ENCODE assay signal across 19 cellular contexts in the genomic region with DNA sequence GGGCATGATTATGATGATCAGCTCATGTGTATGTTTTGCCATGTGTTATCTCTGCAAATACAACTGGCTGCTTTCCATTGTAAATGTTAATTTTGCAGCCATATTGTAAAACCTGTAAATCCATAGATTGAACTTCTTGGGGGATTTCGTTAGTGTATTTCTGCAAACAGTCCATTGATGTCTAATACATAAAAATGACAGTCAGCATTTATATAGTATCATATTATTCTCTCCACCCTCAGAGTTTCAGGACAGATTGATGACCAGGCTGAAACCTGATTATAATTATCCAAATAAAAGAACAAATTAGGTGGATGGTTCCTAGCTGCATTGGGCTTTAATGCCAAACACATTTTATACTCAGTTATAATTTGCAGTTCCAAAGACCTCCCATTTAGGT.
"Had no signal": no experiment of that assay in that cellular context is flagged by ENCODE, and none has a peak within 500 bp of the region (broad histone marks: within the 10 kb centered on the region; RNA-seq: fewer than 3 reads in every experiment).

No MANE protein-coding gene starts in this region.

- H3K4me3 ChIP-seq: colonic mucosa, lower lobe of right lung, pancreas, SK-N-MC had no signal

- ATAC-seq: activated CD8-positive, alpha-beta memory T cell treated with anti-CD3 and anti-CD28 coated beads, Interleukin-2, amount 10 ng/mL, durations not matched to agents 7 days and 5 days; lower lobe of right lung; natural killer cell treated with Interleukin-12 subunit alpha and Interleukin-12 subunit beta and Interleukin-15 and Interleukin-18, amount 100 ng/mL, for 72 hours; pancreas; WTC11 had no signal

- H3K4me1 ChIP-seq: colonic mucosa, lower lobe of right lung, pancreas had no signal

- FAIRE-seq: frontal cortex, pancreas had no signal

- H3K27me3 ChIP-seq: colonic mucosa, neutrophil, pancreas had no signal

- DNase-seq: activated CD4-positive, alpha-beta memory T cell treated with anti-CD3 and anti-CD28 coated beads, Interleukin-2, amount 10 ng/mL, durations not matched to agents 7 days and 5 days; activated CD4-positive, alpha-beta T cell treated with anti-CD3 and anti-CD28 coated beads for 48 hours; activated CD8-positive, alpha-beta memory T cell treated with anti-CD3 and anti-CD28 coated beads, Interleukin-2, amount 10 ng/mL, durations not matched to agents 7 days and 5 days; activated naive CD8-positive, alpha-beta T cell treated with anti-CD3 and anti-CD28 coated beads for 36 hours; amygdala; central memory CD4-positive, alpha-beta T cell; colonic mucosa; endodermal cell; lower lobe of right lung; pancreas; stimulated activated CD4-positive, alpha-beta T cell treated with anti-CD3 and anti-CD28 coated beads, Interleukin-2, amount 100 ng/mL, for 24 hours; stimulated activated naive CD4-positive, alpha-beta T cell treated with Interleukin-2 at 50 U/mL for 16 hours; substantia nigra had no signal

- H3K9me3 ChIP-seq: colonic mucosa, lower lobe of right lung, neutrophil, pancreas had no signal

- H3K27ac ChIP-seq: colonic mucosa, epithelial cell of prostate, lower lobe of right lung, neutrophil, pancreas, SK-N-MC had no signal

- H3K36me3 ChIP-seq: colonic mucosa, lower lobe of right lung, neutrophil, pancreas had no signal
